1 cellular context compared by ENCODE assay signal in genomic region chr1:47906466-47907191, GRCh38.
TF ChIP-seq lines count a peak whose summit lies in the region.

No MANE protein-coding gene starts in this region.

TF ChIP-seq in SK-N-SH treated with all-trans-retinoic acid at 6 μM for 48 hours, 23 proteins besides CTCF, POLR2A, EP300 and RAD21 (continued from another document):
- TF ChIP-seq ARNTL (CRISPR knock-in tag; IDR thresholded peaks at IDR 0.05; ENCODE audit: borderline replicate concordance, low read depth) (no peak), ZC3H10 (CRISPR knock-in tag; IDR thresholded peaks at IDR 0.05) (no peak), CSRNP3 (CRISPR knock-in tag; IDR thresholded peaks at IDR 0.05) (no peak), CSDC2 (CRISPR knock-in tag; IDR thresholded peaks at IDR 0.05) (no peak), CREB5 (CRISPR knock-in tag; IDR thresholded peaks at IDR 0.05; ENCODE audit: low read depth) (no peak), ZFP3 (CRISPR knock-in tag; IDR thresholded peaks at IDR 0.05) (no peak), SNAI2 (CRISPR knock-in tag; IDR thresholded peaks at IDR 0.05) (no peak), ESRRG (CRISPR knock-in tag; IDR thresholded peaks at IDR 0.05) (no peak), TCF4 (CRISPR knock-in tag; IDR thresholded peaks at IDR 0.05; ENCODE audit: borderline replicate concordance) (no peak), ZFP30 (CRISPR knock-in tag; IDR thresholded peaks at IDR 0.05) (no peak), ISL1 (CRISPR knock-in tag; IDR thresholded peaks at IDR 0.05) (no peak), PATZ1 (CRISPR knock-in tag; IDR thresholded peaks at IDR 0.05; ENCODE audit: borderline replicate concordance) (no peak), TOX (CRISPR knock-in tag; IDR thresholded peaks at IDR 0.05; ENCODE audit: borderline replicate concordance) (no peak)
TF ChIP-seq in SK-N-SH treated with all-trans-retinoic acid at 6 μM for 48 hours: peak in this region for 0.
